In the genomic region with DNA sequence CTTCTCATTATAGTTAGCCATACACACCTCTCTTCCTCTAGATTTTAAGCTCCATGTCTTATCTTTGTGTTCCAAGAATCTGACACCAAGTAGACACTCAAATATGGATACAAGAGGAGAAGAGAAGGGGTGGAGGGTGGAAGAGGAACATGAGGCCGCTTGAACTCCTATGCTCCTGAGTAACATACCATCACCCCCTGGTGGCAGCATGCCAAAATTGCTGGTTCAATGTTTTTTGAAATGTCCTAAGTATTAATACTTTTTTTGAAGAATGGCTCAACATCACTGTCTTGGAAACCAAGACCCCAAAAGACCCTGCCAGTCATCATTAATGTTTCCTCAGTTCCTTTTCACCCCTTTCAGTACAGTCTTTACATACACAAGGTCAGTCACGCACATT, we compare ENCODE assay signal across 2 cellular contexts.
TF ChIP-seq lines count a peak whose summit lies in the region.

No MANE protein-coding gene starts in this region.

TF ChIP-seq in A549, 52 proteins besides CTCF, POLR2A, EP300 and RAD21 (continued from another document):
- TF ChIP-seq, protein P1, sequence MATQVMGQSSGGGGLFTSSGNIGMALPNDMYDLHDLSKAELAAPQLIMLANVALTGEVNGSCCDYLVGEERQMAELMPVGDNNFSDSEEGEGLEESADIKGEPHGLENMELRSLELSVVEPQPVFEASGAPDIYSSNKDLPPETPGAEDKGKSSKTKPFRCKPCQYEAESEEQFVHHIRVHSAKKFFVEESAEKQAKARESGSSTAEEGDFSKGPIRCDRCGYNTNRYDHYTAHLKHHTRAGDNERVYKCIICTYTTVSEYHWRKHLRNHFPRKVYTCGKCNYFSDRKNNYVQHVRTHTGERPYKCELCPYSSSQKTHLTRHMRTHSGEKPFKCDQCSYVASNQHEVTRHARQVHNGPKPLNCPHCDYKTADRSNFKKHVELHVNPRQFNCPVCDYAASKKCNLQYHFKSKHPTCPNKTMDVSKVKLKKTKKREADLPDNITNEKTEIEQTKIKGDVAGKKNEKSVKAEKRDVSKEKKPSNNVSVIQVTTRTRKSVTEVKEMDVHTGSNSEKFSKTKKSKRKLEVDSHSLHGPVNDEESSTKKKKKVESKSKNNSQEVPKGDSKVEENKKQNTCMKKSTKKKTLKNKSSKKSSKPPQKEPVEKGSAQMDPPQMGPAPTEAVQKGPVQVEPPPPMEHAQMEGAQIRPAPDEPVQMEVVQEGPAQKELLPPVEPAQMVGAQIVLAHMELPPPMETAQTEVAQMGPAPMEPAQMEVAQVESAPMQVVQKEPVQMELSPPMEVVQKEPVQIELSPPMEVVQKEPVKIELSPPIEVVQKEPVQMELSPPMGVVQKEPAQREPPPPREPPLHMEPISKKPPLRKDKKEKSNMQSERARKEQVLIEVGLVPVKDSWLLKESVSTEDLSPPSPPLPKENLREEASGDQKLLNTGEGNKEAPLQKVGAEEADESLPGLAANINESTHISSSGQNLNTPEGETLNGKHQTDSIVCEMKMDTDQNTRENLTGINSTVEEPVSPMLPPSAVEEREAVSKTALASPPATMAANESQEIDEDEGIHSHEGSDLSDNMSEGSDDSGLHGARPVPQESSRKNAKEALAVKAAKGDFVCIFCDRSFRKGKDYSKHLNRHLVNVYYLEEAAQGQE (IDR thresholded peaks at IDR 0.05): no peak
- TF ChIP-seq BHLHE40 (IDR thresholded peaks at IDR 0.05; ENCODE audit: low read depth, low read length): no peak
- TF ChIP-seq, protein P2, sequence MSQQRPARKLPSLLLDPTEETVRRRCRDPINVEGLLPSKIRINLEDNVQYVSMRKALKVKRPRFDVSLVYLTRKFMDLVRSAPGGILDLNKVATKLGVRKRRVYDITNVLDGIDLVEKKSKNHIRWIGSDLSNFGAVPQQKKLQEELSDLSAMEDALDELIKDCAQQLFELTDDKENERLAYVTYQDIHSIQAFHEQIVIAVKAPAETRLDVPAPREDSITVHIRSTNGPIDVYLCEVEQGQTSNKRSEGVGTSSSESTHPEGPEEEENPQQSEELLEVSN (IDR thresholded peaks at IDR 0.05; ENCODE audit: borderline replicate concordance, low read depth): no peak
- no peak for TF ChIP-seq MAZ (IDR thresholded peaks at IDR 0.05; ENCODE audit: borderline replicate concordance, low read depth, low read length)

TF ChIP-seq in GM23338, 12 proteins besides CTCF, POLR2A, EP300 and RAD21 (continued from another document):
- TF ChIP-seq, protein P3, sequence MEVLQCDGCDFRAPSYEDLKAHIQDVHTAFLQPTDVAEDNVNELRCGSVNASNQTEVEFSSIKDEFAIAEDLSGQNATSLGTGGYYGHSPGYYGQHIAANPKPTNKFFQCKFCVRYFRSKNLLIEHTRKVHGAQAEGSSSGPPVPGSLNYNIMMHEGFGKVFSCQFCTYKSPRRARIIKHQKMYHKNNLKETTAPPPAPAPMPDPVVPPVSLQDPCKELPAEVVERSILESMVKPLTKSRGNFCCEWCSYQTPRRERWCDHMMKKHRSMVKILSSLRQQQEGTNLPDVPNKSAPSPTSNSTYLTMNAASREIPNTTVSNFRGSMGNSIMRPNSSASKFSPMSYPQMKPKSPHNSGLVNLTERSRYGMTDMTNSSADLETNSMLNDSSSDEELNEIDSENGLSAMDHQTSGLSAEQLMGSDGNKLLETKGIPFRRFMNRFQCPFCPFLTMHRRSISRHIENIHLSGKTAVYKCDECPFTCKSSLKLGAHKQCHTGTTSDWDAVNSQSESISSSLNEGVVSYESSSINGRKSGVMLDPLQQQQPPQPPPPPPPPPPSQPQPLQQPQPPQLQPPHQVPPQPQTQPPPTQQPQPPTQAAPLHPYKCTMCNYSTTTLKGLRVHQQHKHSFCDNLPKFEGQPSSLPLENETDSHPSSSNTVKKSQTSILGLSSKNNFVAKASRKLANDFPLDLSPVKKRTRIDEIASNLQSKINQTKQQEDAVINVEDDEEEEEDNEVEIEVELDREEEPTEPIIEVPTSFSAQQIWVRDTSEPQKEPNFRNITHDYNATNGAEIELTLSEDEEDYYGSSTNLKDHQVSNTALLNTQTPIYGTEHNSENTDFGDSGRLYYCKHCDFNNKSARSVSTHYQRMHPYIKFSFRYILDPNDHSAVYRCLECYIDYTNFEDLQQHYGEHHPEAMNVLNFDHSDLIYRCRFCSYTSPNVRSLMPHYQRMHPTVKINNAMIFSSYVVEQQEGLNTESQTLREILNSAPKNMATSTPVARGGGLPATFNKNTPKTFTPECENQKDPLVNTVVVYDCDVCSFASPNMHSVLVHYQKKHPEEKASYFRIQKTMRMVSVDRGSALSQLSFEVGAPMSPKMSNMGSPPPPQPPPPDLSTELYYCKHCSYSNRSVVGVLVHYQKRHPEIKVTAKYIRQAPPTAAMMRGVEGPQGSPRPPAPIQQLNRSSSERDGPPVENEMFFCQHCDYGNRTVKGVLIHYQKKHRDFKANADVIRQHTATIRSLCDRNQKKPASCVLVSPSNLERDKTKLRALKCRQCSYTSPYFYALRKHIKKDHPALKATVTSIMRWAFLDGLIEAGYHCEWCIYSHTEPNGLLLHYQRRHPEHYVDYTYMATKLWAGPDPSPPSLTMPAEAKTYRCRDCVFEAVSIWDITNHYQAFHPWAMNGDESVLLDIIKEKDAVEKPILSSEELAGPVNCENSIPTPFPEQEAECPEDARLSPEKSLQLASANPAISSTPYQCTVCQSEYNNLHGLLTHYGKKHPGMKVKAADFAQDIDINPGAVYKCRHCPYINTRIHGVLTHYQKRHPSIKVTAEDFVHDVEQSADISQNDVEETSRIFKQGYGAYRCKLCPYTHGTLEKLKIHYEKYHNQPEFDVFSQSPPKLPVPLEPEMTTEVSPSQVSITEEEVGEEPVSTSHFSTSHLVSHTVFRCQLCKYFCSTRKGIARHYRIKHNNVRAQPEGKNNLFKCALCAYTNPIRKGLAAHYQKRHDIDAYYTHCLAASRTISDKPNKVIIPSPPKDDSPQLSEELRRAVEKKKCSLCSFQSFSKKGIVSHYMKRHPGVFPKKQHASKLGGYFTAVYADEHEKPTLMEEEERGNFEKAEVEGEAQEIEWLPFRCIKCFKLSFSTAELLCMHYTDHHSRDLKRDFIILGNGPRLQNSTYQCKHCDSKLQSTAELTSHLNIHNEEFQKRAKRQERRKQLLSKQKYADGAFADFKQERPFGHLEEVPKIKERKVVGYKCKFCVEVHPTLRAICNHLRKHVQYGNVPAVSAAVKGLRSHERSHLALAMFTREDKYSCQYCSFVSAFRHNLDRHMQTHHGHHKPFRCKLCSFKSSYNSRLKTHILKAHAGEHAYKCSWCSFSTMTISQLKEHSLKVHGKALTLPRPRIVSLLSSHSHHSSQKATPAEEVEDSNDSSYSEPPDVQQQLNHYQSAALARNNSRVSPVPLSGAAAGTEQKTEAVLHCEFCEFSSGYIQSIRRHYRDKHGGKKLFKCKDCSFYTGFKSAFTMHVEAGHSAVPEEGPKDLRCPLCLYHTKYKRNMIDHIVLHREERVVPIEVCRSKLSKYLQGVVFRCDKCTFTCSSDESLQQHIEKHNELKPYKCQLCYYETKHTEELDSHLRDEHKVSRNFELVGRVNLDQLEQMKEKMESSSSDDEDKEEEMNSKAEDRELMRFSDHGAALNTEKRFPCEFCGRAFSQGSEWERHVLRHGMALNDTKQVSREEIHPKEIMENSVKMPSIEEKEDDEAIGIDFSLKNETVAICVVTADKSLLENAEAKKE (CRISPR knock-in tag; IDR thresholded peaks at IDR 0.05): no peak
